In the genomic region with DNA sequence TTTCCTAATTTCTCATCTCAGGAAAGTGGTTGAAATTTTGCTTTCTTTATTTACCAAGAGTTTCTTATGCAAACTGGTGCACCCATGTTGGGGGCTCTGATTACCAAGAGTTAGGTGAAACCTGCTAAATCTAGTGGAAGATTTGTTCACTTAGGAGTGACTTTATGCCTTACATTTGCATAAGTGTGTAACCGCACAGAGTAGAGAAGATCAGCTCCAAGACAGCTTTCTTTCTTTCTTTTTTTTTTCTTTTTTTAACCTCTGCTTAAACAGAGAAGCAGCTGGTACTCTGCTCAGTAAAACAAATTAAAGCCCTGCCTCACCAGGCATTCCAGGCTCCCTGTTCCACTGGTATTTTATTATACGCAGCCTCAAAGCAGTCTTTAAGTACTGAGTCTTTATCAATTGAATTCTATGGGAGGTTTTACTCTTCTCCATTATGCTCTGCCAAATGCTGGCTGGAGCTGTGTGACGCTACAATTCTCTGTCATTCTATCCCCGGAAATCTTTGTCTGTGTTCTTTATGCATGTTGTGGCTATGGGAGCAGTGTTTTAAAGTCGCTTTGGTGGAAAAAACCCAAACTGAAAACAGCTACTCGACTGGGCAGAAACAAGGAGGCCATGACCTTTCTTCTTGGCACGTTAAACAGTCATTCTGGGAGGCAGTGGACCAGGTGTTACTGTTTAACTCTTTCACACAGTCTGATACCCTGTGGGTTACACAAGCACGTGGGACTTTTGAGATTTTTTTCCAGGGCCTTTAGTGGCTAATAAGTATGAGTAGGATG, we compare ENCODE assay signal across 8 cellular contexts. TPM values are rescaled to one million over a fixed set of nuclear protein-coding genes. Genes with fewer than 3 reads are reported as not detected.
DNase-seq lines count a peak whose midpoint lies in the region; ATAC-seq and TF ChIP-seq lines count a peak whose summit lies in the region.

No MANE protein-coding gene starts in this region.

- no peak for ATAC-seq in CD8-positive, alpha-beta T cell
- ATAC-seq in GM19452 (IDR thresholded peaks at IDR 0.05; ENCODE audit: unreplicated experiment), result peak; percentile 99
- peak; percentile 98 for ATAC-seq in HG03378 (IDR thresholded peaks at IDR 0.05; ENCODE audit: unreplicated experiment)

- H3K4me3 ChIP-seq in CD8-positive, alpha-beta T cell (ENCODE audit: low read depth, low read length), result no peak overlapping the region
- no peak overlapping the region for H3K4me3 ChIP-seq in brain microvascular endothelial cell (ENCODE audit: low read depth, low read length)

- in situ Hi-C loops in brain microvascular endothelial cell (cut with HindIII; ENCODE audit: low pct_ligation_motif_present, low sequenced_read_pairs), result no loop called here

- H3K36me3 Mint-ChIP-seq in CD8-positive, alpha-beta T cell, result no peaks in the 10 kb centered on the region

- CTCF ChIA-PET in CD8-positive, alpha-beta T cell (lab: Charles Lee), result no interaction called here

- peaks cover 7% of the 10 kb centered on the region for H3K4me1 Mint-ChIP-seq in CD8-positive, alpha-beta T cell (ENCODE audit: low read depth)

- H3K9me3 Mint-ChIP-seq in CD8-positive, alpha-beta T cell, result peaks cover 2% of the 10 kb centered on the region

- H3K36me3 ChIP-seq in CD8-positive, alpha-beta T cell (ENCODE audit: insufficient read depth, low read length), result no peaks in the 10 kb centered on the region
- H3K36me3 ChIP-seq in brain microvascular endothelial cell (replicated peaks), result no peaks in the 10 kb centered on the region

- no peaks in the 10 kb centered on the region for H3K9me3 ChIP-seq in CD8-positive, alpha-beta T cell (ENCODE audit: low read length)

- intact Hi-C loops in CD8-positive, alpha-beta T cell (cut with DNase I, micrococcal nuclease), result no loop called here

- TF ChIP-seq CTCF in CD8-positive, alpha-beta T cell (IDR thresholded peaks at IDR 0.05), result no peak
- no peak for TF ChIP-seq CTCF in brain microvascular endothelial cell (IDR thresholded peaks at IDR 0.05; ENCODE audit: low read depth, low read length, missing control alignments)

- DNase-seq in CD8-positive, alpha-beta T cell, result no peak
- DNase-seq in fibroblast of peridontal ligament (ENCODE audit: extremely low read depth) (peak; percentile 81), 8988T (no peak), brain microvascular endothelial cell (no peak), SW 1271 (lab: John Stamatoyannopoulos, UW) (no peak), HCEC 1CT (no peak)

- no peaks in the 10 kb centered on the region for H3K27me3 Mint-ChIP-seq in CD8-positive, alpha-beta T cell (ENCODE audit: low read depth)

- H3K27me3 ChIP-seq in CD8-positive, alpha-beta T cell (ENCODE audit: insufficient read depth, low read length), result no peaks in the 10 kb centered on the region
- no peaks in the 10 kb centered on the region for H3K27me3 ChIP-seq in brain microvascular endothelial cell (replicated peaks)

- peak overlapping the region; percentile 0 for H3K27ac Mint-ChIP-seq in CD8-positive, alpha-beta T cell

- no peak overlapping the region for H3K4me3 Mint-ChIP-seq in CD8-positive, alpha-beta T cell

- H3K27ac ChIP-seq in CD8-positive, alpha-beta T cell (ENCODE audit: low read depth, low read length), result no peak overlapping the region
- no peak overlapping the region for H3K27ac ChIP-seq in brain microvascular endothelial cell

- H3K4me1 ChIP-seq in CD8-positive, alpha-beta T cell (ENCODE audit: insufficient read depth, low read length), result no peaks in the 10 kb centered on the region

- POLR2A ChIA-PET in CD8-positive, alpha-beta T cell (lab: Charles Lee), result no interaction called here

RNA-seq across cellular contexts. Expression of gene GBE1, which starts 55.2 kb away (rescaled TPM):
- 1 to 10 TPM; 5.1 to 5.9 TPM for total RNA-seq in CD8-positive, alpha-beta T cell
